15 cellular contexts compared by ENCODE assay signal in genomic region chr1:183778006-183778405, GRCh38.
"Had no signal": no experiment of that assay in that cellular context is flagged by ENCODE, and none has a peak within 500 bp of the region (broad histone marks: within the 10 kb centered on the region; RNA-seq: fewer than 3 reads in every experiment).

No MANE protein-coding gene starts in this region.

- H3K4me3 ChIP-seq: gastroesophageal sphincter, heart right ventricle, tibial nerve, uterus had no signal

- H3K27ac Mint-ChIP-seq: activated CD4-positive, alpha-beta T cell treated with anti-CD3 and anti-CD28 coated beads, Interleukin-2, amount 10 ng/mL, durations not matched to agents 7 days and 5 days; activated naive CD8-positive, alpha-beta T cell treated with anti-CD3 and anti-CD28 coated beads, Interleukin-2, amount 10 ng/mL, durations not matched to agents 7 days and 5 days; activated T-helper 1 cell treated with anti-CD3 and anti-CD28 coated beads, Interleukin-12 subunit alpha, Interleukin-12 subunit beta, Interleukin-2, Interleukin-4 antibody, amounts not matched to agents 30 ng/mL and 10 ng/mL and 1 ng/mL, durations not matched to agents 14 hours and 24 hours and 36 hours; naive B cell had no signal

- H3K27ac ChIP-seq: gastroesophageal sphincter, heart right ventricle, parathyroid adenoma, tibial nerve, uterus had no signal

- DNase-seq: activated CD4-positive, alpha-beta T cell treated with anti-CD3 and anti-CD28 coated beads, Interleukin-2, amount 10 ng/mL, durations not matched to agents 7 days and 5 days; activated CD8-positive, alpha-beta memory T cell treated with anti-CD3 and anti-CD28 coated beads, Interleukin-2, amount 50 U/mL, for 48 hours; activated naive CD8-positive, alpha-beta T cell treated with anti-CD3 and anti-CD28 coated beads, Interleukin-2, amount 10 ng/mL, durations not matched to agents 7 days and 5 days; anterior cingulate cortex; left colon; naive B cell; stimulated activated CD4-positive, alpha-beta T cell treated with anti-CD3 and anti-CD28 coated beads, Interleukin-15, amount 100 ng/mL, for 24 hours; stimulated activated CD4-positive, alpha-beta T cell treated with anti-CD3 and anti-CD28 coated beads, Interleukin-4, amount 100 ng/mL, for 1 hour; stimulated activated naive CD4-positive, alpha-beta T cell; uterus had no signal

- H3K4me1 ChIP-seq: parathyroid adenoma, uterus had no signal

- H3K27me3 ChIP-seq: gastroesophageal sphincter, heart right ventricle, tibial nerve, uterus had no signal

- H3K9me3 ChIP-seq: gastroesophageal sphincter, tibial nerve, uterus had no signal

- H3K9ac ChIP-seq: parathyroid adenoma had no signal

- H3K36me3 ChIP-seq: gastroesophageal sphincter, heart right ventricle, tibial nerve, uterus had no signal

- ATAC-seq: left colon had no signal
